Comparison of ENCODE assay signal across 21 cellular contexts in the genomic region with DNA sequence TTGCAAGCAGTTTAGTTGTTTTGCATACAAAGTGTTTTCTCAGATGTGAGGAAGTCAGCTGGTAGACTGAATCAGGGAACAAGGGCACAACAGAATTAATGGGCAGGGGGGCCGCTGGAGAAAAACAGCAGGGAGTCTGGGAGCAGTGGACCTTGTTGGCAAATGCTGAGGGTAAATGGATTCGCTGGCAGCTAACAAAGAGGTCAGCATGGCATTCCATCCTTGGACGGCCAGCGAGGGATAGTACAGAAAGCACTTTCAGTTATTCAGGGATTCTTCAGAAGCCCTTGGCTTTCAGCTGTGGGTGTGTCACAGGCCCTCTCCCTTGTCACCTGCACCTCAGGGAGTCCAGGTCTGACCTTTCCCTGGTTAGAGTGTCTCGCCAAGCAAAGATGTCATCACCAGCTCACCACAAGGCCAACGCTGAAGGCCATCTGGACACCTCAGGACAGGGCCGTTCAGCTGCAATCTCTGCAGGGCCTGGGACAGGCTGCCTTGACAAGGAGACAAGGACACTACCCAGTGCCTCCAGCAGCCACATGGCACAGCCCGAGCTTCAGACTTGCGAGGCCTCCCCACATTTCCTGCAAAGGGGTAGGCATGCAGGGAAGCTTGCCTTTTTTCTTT.
A peak's percentile ranks its signal among the peaks of the same experiment; 100 is the strongest.
DNase-seq lines count a peak whose midpoint lies in the region; ATAC-seq and TF ChIP-seq lines count a peak whose summit lies in the region.
"Had no signal": no experiment of that assay in that cellular context is flagged by ENCODE, and none has a peak within 500 bp of the region (broad histone marks: within the 10 kb centered on the region; RNA-seq: fewer than 3 reads in every experiment).

No MANE protein-coding gene starts in this region.

- H3K4me1 ChIP-seq in cardiac muscle cell (ENCODE audit: low read depth): peaks cover 11% of the 10 kb centered on the region
- H3K4me1 ChIP-seq in right atrium auricular region: no peaks in the 10 kb centered on the region
- H3K4me1 ChIP-seq in adrenal gland (replicated peaks in 1 of 2): no peaks in the 10 kb centered on the region
- H3K4me1 ChIP-seq in aorta (ENCODE audit: control insufficient read depth in 1 of 2, insufficient read depth in 2 of 2, low read length in 2 of 2): no peaks in the 10 kb centered on the region

- H3K4me3 ChIP-seq in cardiac muscle cell (no peak overlapping the region), right atrium auricular region (no peak overlapping the region), adrenal gland (no peak overlapping the region), aorta (ENCODE audit: low read length in 2 of 2) (no peak overlapping the region)
- H3K4me3 ChIP-seq: K562, MG63 had no signal

- no peak for TF ChIP-seq POLR2A in adrenal gland (IDR thresholded peaks at IDR 0.05)

- DNase-seq in cardiac muscle cell (ENCODE audit: low read depth in 1 of 2, low spot score in 1 of 2) (peak in 1 of 2 donors; percentile 70), right atrium auricular region (ENCODE audit: low spot score) (no peak), adrenal gland (peak in 6 of 7 donors; percentile 35 to 62 (median 48)), mesenteric fat pad (ENCODE audit: low spot score) (peak; percentile 74), aorta (peak; percentile 30 to 35), retina (no peak)
- DNase-seq: CD8-positive, alpha-beta memory T cell; DMS53; GF-D8; MG63; NCI-H1417; NCI-H1694 treated with DMSO at 0.1 percent for 48 hours; NCI-H2081 treated with DMSO at 0.1 percent for 48 hours; NCI-H2171 treated with DMSO at 0.1 percent for 48 hours; NCI-H526; OCI-M1 had no signal

- H3K27ac ChIP-seq in cardiac muscle cell (peak overlapping the region; percentile 32), right atrium auricular region (no peak overlapping the region), adrenal gland (no peak overlapping the region), aorta (ENCODE audit: low read depth in 1 of 2, low read length in 2 of 2) (no peak overlapping the region)
- H3K27ac ChIP-seq: C4-2B, HL-60 had no signal

- H3K27me3 ChIP-seq in cardiac muscle cell (no peaks in the 10 kb centered on the region), right atrium auricular region (no peaks in the 10 kb centered on the region), adrenal gland (no peaks in the 10 kb centered on the region), aorta (ENCODE audit: control insufficient read depth in 1 of 2, insufficient read depth in 2 of 2, low read length in 1 of 2) (no peaks in the 10 kb centered on the region)
- H3K27me3 ChIP-seq: MG63 had no signal

- H3K36me3 ChIP-seq in cardiac muscle cell (no peaks in the 10 kb centered on the region), right atrium auricular region (no peaks in the 10 kb centered on the region), adrenal gland (replicated peaks in 1 of 2) (no peaks in the 10 kb centered on the region), aorta (ENCODE audit: control insufficient read depth in 1 of 2, insufficient read depth in 2 of 2, low read length in 1 of 2) (no peaks in the 10 kb centered on the region)
- H3K36me3 ChIP-seq: MG63 had no signal

- intact Hi-C loops in adrenal gland (cut with DNase I): no loop called here
- intact Hi-C loops in aorta (cut with DNase I): no loop called here

- TF ChIP-seq CTCF in cardiac muscle cell (IDR thresholded peaks at IDR 0.05; ENCODE audit: low read depth, low read length) (no peak), right atrium auricular region (IDR thresholded peaks at IDR 0.05) (no peak), adrenal gland (IDR thresholded peaks at IDR 0.05) (no peak)

- H3K9me3 ChIP-seq in cardiac muscle cell (ENCODE audit: low read depth) (no peaks in the 10 kb centered on the region), right atrium auricular region (peaks cover 3 to 5% of the 10 kb centered on the region in 2 donors), adrenal gland (replicated peaks in 1 of 3) (peaks cover 0 to 4% (median 0%) of the 10 kb centered on the region in 3 donors), aorta (ENCODE audit: control insufficient read depth, low read length) (peaks cover 1% of the 10 kb centered on the region)
- H3K9me3 ChIP-seq: MG63 had no signal

- 50 to 56% (median 54%) methylated on average over 6 to 9 of the region's 9 CpGs for WGBS in adrenal gland, 4 donors
- 91 to 92% methylated on average over 9 of the region's 9 CpGs for WGBS in aorta, 2 donors

- ATAC-seq in aorta (ENCODE audit: low FRiP score): no peak
- ATAC-seq in HG02798 (IDR thresholded peaks at IDR 0.05; ENCODE audit: poor library complexity, unreplicated experiment): no peak
- ATAC-seq: HepG2, K562 had no signal

Comparison
In these comparisons a context has a peak if more than half of its experiments do, and no peak if none do; other contexts are left out.
1. DNase-seq: peak in adrenal gland (6 of 7), mesenteric fat pad (single experiment) and aorta (2 of 2); none in right atrium auricular region (single experiment) and retina (single experiment).